ENCODE assay signal across 8 cellular contexts in genomic region chr1:173867141-173867752, GRCh38.
A peak's percentile ranks its signal among the peaks of the same experiment; 100 is the strongest.
DNase-seq lines count a peak whose midpoint lies in the region; ATAC-seq and TF ChIP-seq lines count a peak whose summit lies in the region.

No MANE protein-coding gene starts in this region.

- H3K9me3 Mint-ChIP-seq in activated naive CD8-positive, alpha-beta T cell treated with anti-CD3 and anti-CD28 coated beads, Interleukin-2, amount 50 U/mL, for 24 hours, result no peaks in the 10 kb centered on the region

- H3K4me1 Mint-ChIP-seq in activated naive CD8-positive, alpha-beta T cell treated with anti-CD3 and anti-CD28 coated beads, Interleukin-2, amount 50 U/mL, for 24 hours, result peaks cover 75% of the 10 kb centered on the region

- no peak for ATAC-seq in activated naive CD8-positive, alpha-beta T cell treated with anti-CD3 and anti-CD28 coated beads, Interleukin-2, amount 50 U/mL, for 24 hours
- no peak for ATAC-seq in GM18861 (IDR thresholded peaks at IDR 0.05; ENCODE audit: unreplicated experiment)

- H3K9ac ChIP-seq in HUES6 (ENCODE audit: low read length), result peak overlapping the region; percentile 98

- H3K36me3 ChIP-seq in HUES6 (ENCODE audit: control insufficient read depth, insufficient read depth, low read length), result peaks cover 64% of the 10 kb centered on the region

- H3K27me3 ChIP-seq in HUES6 (ENCODE audit: control insufficient read depth, insufficient read depth, low read length), result no peaks in the 10 kb centered on the region

- no peak for TF ChIP-seq CTCF in AG10803 (conservative IDR thresholded peaks at IDR 0.05; ENCODE audit: low read length)

- peak overlapping the region; percentile 100 for H3K27ac Mint-ChIP-seq in activated naive CD8-positive, alpha-beta T cell treated with anti-CD3 and anti-CD28 coated beads, Interleukin-2, amount 50 U/mL, for 24 hours

- 0 out of 2 replicates have a peak, but pooled peaks cover 4% of the 10 kb centered on the region for H3K4me1 ChIP-seq in HUES6 (ENCODE audit: control insufficient read depth, insufficient read depth, low read length)

- peak overlapping the region; percentile 96 for H3K4me3 ChIP-seq in AG10803 (ENCODE audit: low read length)
- H3K4me3 ChIP-seq in HUES6 (ENCODE audit: low read depth, low read length), result peak overlapping the region; percentile 97
- peak overlapping the region; percentile 86 for H3K4me3 ChIP-seq in iPS-18c (ENCODE audit: insufficient read depth, low read depth, low read length)

- DNase-seq in AG10803 (ENCODE audit: low read depth) (no peak), midbrain (lab: John Stamatoyannopoulos, UW) (no peak), NCI-H1048 (lab: John Stamatoyannopoulos, UW) (no peak)
- DNase-seq in activated naive CD8-positive, alpha-beta T cell treated with anti-CD3 and anti-CD28 coated beads, Interleukin-2, amount 50 U/mL, for 24 hours, result peak; percentile 35
- peak in 2 of 3 experiments; percentile 30 to 59 for DNase-seq in stimulated activated CD4-positive, alpha-beta T cell treated with anti-CD3 and anti-CD28 coated beads, TNF-alpha, amount 100 ng/mL, for 4 hours (ENCODE audit: low read depth in 3 of 3)

- H3K36me3 Mint-ChIP-seq in activated naive CD8-positive, alpha-beta T cell treated with anti-CD3 and anti-CD28 coated beads, Interleukin-2, amount 50 U/mL, for 24 hours (ENCODE audit: low read depth), result peaks cover 60% of the 10 kb centered on the region

- H3K9me3 ChIP-seq in HUES6 (ENCODE audit: control insufficient read depth, insufficient read depth, low read depth, low read length), result no peaks in the 10 kb centered on the region
- H3K9me3 ChIP-seq in iPS-18c (ENCODE audit: control insufficient read depth, insufficient read depth, low read length), result no peaks in the 10 kb centered on the region

- H3K4me3 Mint-ChIP-seq in activated naive CD8-positive, alpha-beta T cell treated with anti-CD3 and anti-CD28 coated beads, Interleukin-2, amount 50 U/mL, for 24 hours, result peak overlapping the region; percentile 99

- H3K27me3 Mint-ChIP-seq in activated naive CD8-positive, alpha-beta T cell treated with anti-CD3 and anti-CD28 coated beads, Interleukin-2, amount 50 U/mL, for 24 hours, result peaks cover 8% of the 10 kb centered on the region

- H3K27ac ChIP-seq in HUES6 (ENCODE audit: low read depth, low read length), result peak overlapping the region; percentile 96

Comparison
In these comparisons a context has a peak if more than half of its experiments do, and no peak if none do; other contexts are left out.
1. DNase-seq: peak in activated naive CD8-positive, alpha-beta T cell treated with anti-CD3 and anti-CD28 coated beads, Interleukin-2, amount 50 U/mL, for 24 hours (single experiment) and stimulated activated CD4-positive, alpha-beta T cell treated with anti-CD3 and anti-CD28 coated beads, TNF-alpha, amount 100 ng/mL, for 4 hours (2 of 3); none in AG10803 (single experiment), midbrain (single experiment) and NCI-H1048 (single experiment).
2. Peak in every context shown above with its lines, with median percentiles within 50 percentile points of each other: H3K4me3 ChIP-seq.